Comparison of ENCODE assay signal across 9 cellular contexts in genomic region chr11:35418282-35418846, GRCh38. TPM values are rescaled to one million over a fixed set of nuclear protein-coding genes. Genes with fewer than 3 reads are reported as not detected.
DNase-seq lines count a peak whose midpoint lies in the region; ATAC-seq, FAIRE-seq and TF ChIP-seq lines count a peak whose summit lies in the region.
"Had no signal": no experiment of that assay in that cellular context is flagged by ENCODE, and none has a peak within 500 bp of the region (broad histone marks: within the 10 kb centered on the region; RNA-seq: fewer than 3 reads in every experiment).

No MANE protein-coding gene starts in this region.

- POLR2A ChIA-PET in HEK293 (lab: Yijun Ruan, JAX): no interaction called here

- peak overlapping the region; percentile 88 for H3K4me2 ChIP-seq in astrocyte (ENCODE audit: low read length)

- no peak overlapping the region for H3K27ac ChIP-seq in ACC112 (ENCODE audit: low read depth, low read length)
- H3K27ac ChIP-seq in HEK293 (ENCODE audit: extremely low read depth, low read depth, low read length): no peak overlapping the region
- no peak overlapping the region for H3K27ac ChIP-seq in astrocyte (ENCODE audit: low read depth, low read length)
- H3K27ac ChIP-seq: right lobe of liver had no signal

- H3K9me3 ChIP-seq in HEK293 (ENCODE audit: control insufficient read depth, insufficient read depth, low read depth, low read length) (no peaks in the 10 kb centered on the region), astrocyte (ENCODE audit: insufficient read depth, low read depth, low read length) (no peaks in the 10 kb centered on the region)
- H3K9me3 ChIP-seq: right lobe of liver had no signal

- H3K4me1 ChIP-seq in ACC112 (ENCODE audit: control insufficient read depth, insufficient read depth, low read length, unreplicated experiment) (no peaks in the 10 kb centered on the region), HEK293 (ENCODE audit: control insufficient read depth, insufficient read depth, low read length) (no peaks in the 10 kb centered on the region), astrocyte (ENCODE audit: insufficient read depth, low read length) (peaks cover 22% of the 10 kb centered on the region)

- H3K27me3 ChIP-seq in ACC112 (ENCODE audit: insufficient read depth, low read length): peaks cover 99% of the 10 kb centered on the region
- H3K27me3 ChIP-seq in astrocyte (ENCODE audit: insufficient read depth, low read length): peaks cover 66% of the 10 kb centered on the region
- H3K27me3 ChIP-seq: right lobe of liver had no signal

- H2AFZ ChIP-seq in ACC112 (ENCODE audit: low read length, unreplicated experiment) (no peak overlapping the region), astrocyte (ENCODE audit: low read depth, low read length) (peak overlapping the region; percentile 14)

- H3K36me3 Mint-ChIP-seq in astrocyte (ENCODE audit: low read depth, unreplicated experiment) (no peaks in the 10 kb centered on the region), mesothelial cell of epicardium (no peaks in the 10 kb centered on the region)

- CTCF ChIA-PET in HEK293 (lab: Yijun Ruan, JAX): interaction anchor here (1.0 to 1.2 kb wide), 2 partner anchors 67 to 404 kb away, joined by 3 to 5 read pairs; no protein-coding TSS in a partner anchor

- H3K36me3 ChIP-seq in ACC112 (ENCODE audit: insufficient read depth, low read length) (no peaks in the 10 kb centered on the region), HEK293 (ENCODE audit: control insufficient read depth in 2 of 2, insufficient read depth in 1 of 2, low read length in 2 of 2) (no peaks in the 10 kb centered on the region), astrocyte (ENCODE audit: insufficient read depth, low read length) (no peaks in the 10 kb centered on the region)
- H3K36me3 ChIP-seq: right lobe of liver had no signal

- no peaks in the 10 kb centered on the region for H3K4me1 Mint-ChIP-seq in astrocyte (ENCODE audit: low read depth, unreplicated experiment)
- H3K4me1 Mint-ChIP-seq in mesothelial cell of epicardium: peaks cover 15% of the 10 kb centered on the region

- no peak for DNase-seq in astrocyte (ENCODE audit: low read depth)
- DNase-seq in mesothelial cell of epicardium (ENCODE audit: low spot score in 2 of 2, unreplicated experiment in 2 of 2): no peak
- no peak for DNase-seq in NCI-H1436 treated with DMSO at 0.1 percent for 48 hours (lab: John Stamatoyannopoulos, UW)
- DNase-seq in AML-193 (lab: John Stamatoyannopoulos, UW): no peak
- no peak for DNase-seq in hepatic stellate cell (ENCODE audit: low spot score)
- DNase-seq: right lobe of liver had no signal

- no peak for ATAC-seq in activated CD4-positive, CD25-positive, alpha-beta regulatory T cell treated with anti-CD3 and anti-CD28 coated beads, Interleukin-2, amount 50 U/mL, for 24 hours

- H3K27me3 Mint-ChIP-seq in astrocyte (ENCODE audit: low read depth, unreplicated experiment) (peaks cover 87% of the 10 kb centered on the region), mesothelial cell of epicardium (ENCODE audit: low read depth) (peaks cover 97% of the 10 kb centered on the region)

- H3K79me2 ChIP-seq in ACC112 (ENCODE audit: control insufficient read depth, insufficient read depth, low read length, unreplicated experiment) (no peaks in the 10 kb centered on the region), astrocyte (ENCODE audit: insufficient read depth, low read length) (no peaks in the 10 kb centered on the region)

- H3K9me3 Mint-ChIP-seq in astrocyte (ENCODE audit: unreplicated experiment) (no peaks in the 10 kb centered on the region), mesothelial cell of epicardium (no peaks in the 10 kb centered on the region)

- H3K4me3 ChIP-seq in ACC112 (ENCODE audit: low read depth, low read length) (peak overlapping the region; percentile 71), HEK293 (ENCODE audit: low read depth, low read length) (peak overlapping the region; percentile 59), astrocyte (ENCODE audit: insufficient read depth, low read depth, low read length) (peak overlapping the region; percentile 55)

- H3K4me3 Mint-ChIP-seq in astrocyte (ENCODE audit: unreplicated experiment) (peak overlapping the region; percentile 69), mesothelial cell of epicardium (peak overlapping the region; percentile 73)

- H3K9ac ChIP-seq in astrocyte (ENCODE audit: low read length): no peak overlapping the region

- TF ChIP-seq CTCF in HEK293 (tag by site-specific recombination; IDR thresholded peaks at IDR 0.05) (no peak), astrocyte (IDR thresholded peaks at IDR 0.05; ENCODE audit: insufficient read depth, low read depth, low read length) (no peak), mesothelial cell of epicardium (IDR thresholded peaks at IDR 0.05; ENCODE audit: unreplicated experiment) (no peak)

- FAIRE-seq in astrocyte (lab: Jason Lieb, UNC): no peak

- H3K27ac Mint-ChIP-seq in astrocyte (ENCODE audit: unreplicated experiment): no peak overlapping the region
- no peak overlapping the region for H3K27ac Mint-ChIP-seq in mesothelial cell of epicardium

- peaks cover 5% of the 10 kb centered on the region for H4K20me1 ChIP-seq in astrocyte (ENCODE audit: insufficient read depth, low read length)

TF ChIP-seq in HEK293, 187 proteins besides CTCF, POLR2A, EP300 and RAD21 (continues in another document):
- peak; percentile 72; the same call in 1 of the 2 replicates for TF ChIP-seq ZNF223 (tag by site-specific recombination; IDR thresholded peaks at IDR 0.05)
- TF ChIP-seq SALL2 (tag by site-specific recombination; IDR thresholded peaks at IDR 0.05; ENCODE audit: borderline replicate concordance): no peak
- no peak for TF ChIP-seq ZNF184 (tag by site-specific recombination; IDR thresholded peaks at IDR 0.05)
- TF ChIP-seq ZBTB20 (tag by site-specific recombination; IDR thresholded peaks at IDR 0.05): peak; percentile 51; the same call in 1 of the 2 replicates
- peak; percentile 55; the same call in 1 of the 2 replicates for TF ChIP-seq MZF1 (tag by site-specific recombination; IDR thresholded peaks at IDR 0.05; ENCODE audit: borderline replicate concordance)
- TF ChIP-seq ZNF585B (tag by site-specific recombination; IDR thresholded peaks at IDR 0.05): no peak
- no peak for TF ChIP-seq GLIS1 (tag by site-specific recombination; IDR thresholded peaks at IDR 0.05)
- no peak for TF ChIP-seq ZNF629 (tag by site-specific recombination; IDR thresholded peaks at IDR 0.05)
- TF ChIP-seq ATF2 (tag by site-specific recombination; IDR thresholded peaks at IDR 0.05; ENCODE audit: low read depth): no peak
- TF ChIP-seq OSR2 (tag by site-specific recombination; IDR thresholded peaks at IDR 0.05): no peak
- TF ChIP-seq HOXD13 (CRISPR knock-in tag; IDR thresholded peaks at IDR 0.05; ENCODE audit: borderline replicate concordance): no peak
- no peak for TF ChIP-seq ZNF211 (tag by site-specific recombination; IDR thresholded peaks at IDR 0.05; ENCODE audit: low read depth)
- no peak for TF ChIP-seq ZNF555 (tag by site-specific recombination; conservative IDR thresholded peaks at IDR 0.05)
- TF ChIP-seq ZNF623 (tag by site-specific recombination; IDR thresholded peaks at IDR 0.05): peak; percentile 90
- TF ChIP-seq ZNF785 (tag by site-specific recombination; IDR thresholded peaks at IDR 0.05): no peak
- no peak for TF ChIP-seq ZNF37A (tag by site-specific recombination; IDR thresholded peaks at IDR 0.05)
- no peak for TF ChIP-seq HOXC10 (CRISPR knock-in tag; IDR thresholded peaks at IDR 0.05)
- peak; percentile 46 for TF ChIP-seq SP2 (tag by site-specific recombination; IDR thresholded peaks at IDR 0.05)
- no peak for TF ChIP-seq ZNF311 (tag by site-specific recombination; IDR thresholded peaks at IDR 0.05; ENCODE audit: borderline replicate concordance)
- TF ChIP-seq ZBTB17 (tag by site-specific recombination; IDR thresholded peaks at IDR 0.05): peak; percentile 48
- no peak for TF ChIP-seq ZEB2 (tag by site-specific recombination; IDR thresholded peaks at IDR 0.05)
- no peak for TF ChIP-seq ZNF48 (tag by site-specific recombination; IDR thresholded peaks at IDR 0.05)
- no peak for TF ChIP-seq ZBTB21 (tag by site-specific recombination; IDR thresholded peaks at IDR 0.05)
- TF ChIP-seq ZNF510 (tag by site-specific recombination; IDR thresholded peaks at IDR 0.05; ENCODE audit: insufficient replicate concordance): no peak
- no peak for TF ChIP-seq YY1 (tag by site-specific recombination; IDR thresholded peaks at IDR 0.05)
- peak; percentile 50; the same call in 1 of the 2 replicates for TF ChIP-seq ZIC2 (tag by site-specific recombination; IDR thresholded peaks at IDR 0.05)
- TF ChIP-seq ZFP37 (tag by site-specific recombination; IDR thresholded peaks at IDR 0.05): no peak
- TF ChIP-seq ZNF132 (tag by site-specific recombination; IDR thresholded peaks at IDR 0.05; ENCODE audit: borderline replicate concordance): no peak
- no peak for TF ChIP-seq ZNF777 (tag by site-specific recombination; IDR thresholded peaks at IDR 0.05; ENCODE audit: borderline replicate concordance)
- TF ChIP-seq ZNF335 (tag by site-specific recombination; conservative IDR thresholded peaks at IDR 0.05): peak; percentile 84
- no peak for TF ChIP-seq ZNF701 (tag by site-specific recombination; IDR thresholded peaks at IDR 0.05)
- TF ChIP-seq ZFP69B (tag by site-specific recombination; IDR thresholded peaks at IDR 0.05): peak; percentile 26; the same call in 1 of the 2 replicates
- TF ChIP-seq GLI4 (tag by site-specific recombination; IDR thresholded peaks at IDR 0.05): 0 out of 2 replicates have a peak, but pooled peaks have one; percentile 41
- TF ChIP-seq REPIN1 (tag by site-specific recombination; IDR thresholded peaks at IDR 0.05; ENCODE audit: low read depth): no peak

RNA-seq across cellular contexts. Expression of gene SLC1A2, which starts 1.0 kb away (rescaled TPM):
- 0.14 and 0.25 TPM in 2 replicates for total RNA-seq in astrocyte
- 1.9 TPM in 3 replicates for total RNA-seq in mesothelial cell of epicardium
